In genomic region chr19:49133621-49134454, GRCh38 we compare ENCODE assay signal across 8 cellular contexts. TPM values are rescaled to one million over a fixed set of nuclear protein-coding genes. Genes with fewer than 3 reads are reported as not detected.
DNase-seq lines count a peak whose midpoint lies in the region; ATAC-seq, FAIRE-seq and TF ChIP-seq lines count a peak whose summit lies in the region.

No MANE protein-coding gene starts in this region.

- H4K20me1 ChIP-seq in PC-3 (ENCODE audit: low read length): no peaks in the 10 kb centered on the region

- H3K9me3 Mint-ChIP-seq in activated CD4-positive, alpha-beta memory T cell treated with anti-CD3 and anti-CD28 coated beads for 36 hours: no peaks in the 10 kb centered on the region
- no peaks in the 10 kb centered on the region for H3K9me3 Mint-ChIP-seq in endothelial cell (ENCODE audit: unreplicated experiment)

- ATAC-seq in psoas muscle (peak; percentile 55 to 68 (median 64)), PC-3 (no peak), HG03469 (IDR thresholded peaks at IDR 0.05; ENCODE audit: unreplicated experiment) (no peak)

- H3K27me3 ChIP-seq in psoas muscle (ENCODE audit: insufficient read depth in 3 of 3, low read length in 2 of 3) (no peaks in the 10 kb centered on the region), PC-3 (ENCODE audit: low read length) (no peaks in the 10 kb centered on the region)

- CTCF ChIA-PET in activated CD4-positive, alpha-beta memory T cell treated with anti-CD3 and anti-CD28 coated beads for 36 hours (lab: Charles Lee): interaction anchor here (0.6 to 2.3 kb wide), 5 partner anchors 16 to 65 kb away, joined by 3 to 9 read pairs (median 4); no protein-coding TSS in a partner anchor
- CTCF ChIA-PET in PC-3 (lab: Charles Lee): no interaction called here

- H3K9me3 ChIP-seq in psoas muscle (no peaks in the 10 kb centered on the region), PC-3 (ENCODE audit: low read length) (no peaks in the 10 kb centered on the region)

- no peak overlapping the region for H3K27ac Mint-ChIP-seq in activated CD4-positive, alpha-beta memory T cell treated with anti-CD3 and anti-CD28 coated beads for 36 hours
- no peak overlapping the region for H3K27ac Mint-ChIP-seq in endothelial cell (ENCODE audit: unreplicated experiment)

- no peak for TF ChIP-seq CTCF in psoas muscle (IDR thresholded peaks at IDR 0.05)
- TF ChIP-seq CTCF in PC-3 (conservative IDR thresholded peaks at IDR 0.05; ENCODE audit: low read depth, low read length): no peak
- no peak for TF ChIP-seq CTCF in endothelial cell (IDR thresholded peaks at IDR 0.05; ENCODE audit: unreplicated experiment)

- BruUV-seq in PC-3 (replicated peaks; lab: Mats Ljungman, UMichigan): no TSS peak

- WGBS in psoas muscle, 3 donors: 24 to 40% (median 24%) methylated on average over 42 of the region's 42 CpGs

- no peak overlapping the region for H3K9ac ChIP-seq in PC-3 (ENCODE audit: low read length)

- POLR2A ChIA-PET in activated CD4-positive, alpha-beta memory T cell treated with anti-CD3 and anti-CD28 coated beads for 36 hours (lab: Charles Lee): no interaction called here
- POLR2A ChIA-PET in PC-3 (lab: Charles Lee; ENCODE audit: unreplicated experiment): interaction anchor here (0.7 kb wide), 1 partner anchor 394 kb away, joined by 5 read pairs; no protein-coding TSS in a partner anchor

- H3K4me1 Mint-ChIP-seq in activated CD4-positive, alpha-beta memory T cell treated with anti-CD3 and anti-CD28 coated beads for 36 hours (ENCODE audit: low read depth): peaks cover 11% of the 10 kb centered on the region
- peaks cover 2% of the 10 kb centered on the region for H3K4me1 Mint-ChIP-seq in endothelial cell (ENCODE audit: unreplicated experiment)

- DNase-seq in DMS153 (lab: John Stamatoyannopoulos, UW) (peak; percentile 54), fibroblast of peridontal ligament (ENCODE audit: extremely low read depth) (peak; percentile 36), psoas muscle (peak in 1 of 2 donors; percentile 69), PC-3 (no peak), urothelium cell line (ENCODE audit: low spot score) (no peak), endothelial cell (ENCODE audit: low spot score) (no peak)
- peak; percentile 78 for DNase-seq in activated CD4-positive, alpha-beta memory T cell treated with anti-CD3 and anti-CD28 coated beads for 36 hours

- H3K9me2 ChIP-seq in PC-3 (replicated peaks; ENCODE audit: low read length): no peaks in the 10 kb centered on the region

- H3K36me3 ChIP-seq in psoas muscle (ENCODE audit: insufficient read depth in 1 of 2, low read depth in 1 of 2) (no peaks in the 10 kb centered on the region), PC-3 (ENCODE audit: low read depth, low read length) (no peaks in the 10 kb centered on the region)

- H3K27ac ChIP-seq in psoas muscle: no peak overlapping the region
- H3K27ac ChIP-seq in PC-3 (ENCODE audit: low read length): no peak overlapping the region

- H3K79me2 ChIP-seq in PC-3 (ENCODE audit: low read length): no peaks in the 10 kb centered on the region

- peaks cover 2% of the 10 kb centered on the region for H3K27me3 Mint-ChIP-seq in activated CD4-positive, alpha-beta memory T cell treated with anti-CD3 and anti-CD28 coated beads for 36 hours
- peaks cover 12% of the 10 kb centered on the region for H3K27me3 Mint-ChIP-seq in endothelial cell (ENCODE audit: unreplicated experiment)

- FAIRE-seq in urothelium cell line (lab: Jason Lieb, UNC): no peak

- H3K4me1 ChIP-seq in psoas muscle (peaks cover 16% of the 10 kb centered on the region), PC-3 (ENCODE audit: insufficient read depth, low read length) (no peaks in the 10 kb centered on the region)

- no peak overlapping the region for H3K4me2 ChIP-seq in PC-3 (ENCODE audit: low read length)

- peak overlapping the region; percentile 56 for H3K4me3 Mint-ChIP-seq in activated CD4-positive, alpha-beta memory T cell treated with anti-CD3 and anti-CD28 coated beads for 36 hours
- no peak overlapping the region for H3K4me3 Mint-ChIP-seq in endothelial cell (ENCODE audit: unreplicated experiment)

- no peak overlapping the region for H2AFZ ChIP-seq in PC-3 (ENCODE audit: low read length)

- no peaks in the 10 kb centered on the region for H3F3A ChIP-seq in PC-3 (ENCODE audit: low read length, unreplicated experiment)

- no peaks in the 10 kb centered on the region for H3K36me3 Mint-ChIP-seq in activated CD4-positive, alpha-beta memory T cell treated with anti-CD3 and anti-CD28 coated beads for 36 hours
- peaks cover 3% of the 10 kb centered on the region for H3K36me3 Mint-ChIP-seq in endothelial cell (ENCODE audit: low read depth, unreplicated experiment)

- H3K4me3 ChIP-seq in psoas muscle (peak overlapping the region; percentile 52), PC-3 (ENCODE audit: low read length) (no peak overlapping the region)

- intact Hi-C loops in activated CD4-positive, alpha-beta memory T cell treated with anti-CD3 and anti-CD28 coated beads for 36 hours (cut with micrococcal nuclease): no loop called here
- intact Hi-C loops in psoas muscle (cut with DNase I): no loop called here
- intact Hi-C loops in PC-3 (cut with micrococcal nuclease): no loop called here

RNA-seq across cellular contexts. Expression of gene PPFIA3, which starts 14.5 kb away (rescaled TPM):
- 1 to 10 TPM; 3.5 to 5.0 TPM for total RNA-seq in activated CD4-positive, alpha-beta memory T cell treated with anti-CD3 and anti-CD28 coated beads for 36 hours
- 1 to 10 TPM; 1.4 to 3.8 (median 2.6) TPM for total RNA-seq in psoas muscle
- 1 to 10 TPM; 2.6 to 5.0 (median 3.2) TPM for polyA plus RNA-seq in psoas muscle
- 56.3 and 59.0 TPM in 2 replicates for total RNA-seq in PC-3 (2014; rRNA removed)
- 19.7 TPM for total RNA-seq in endothelial cell (ENCODE audit: unreplicated experiment)

RNA-seq across cellular contexts. Expression of gene C19orf73, which starts 14.9 kb away (rescaled TPM):
- total RNA-seq in activated CD4-positive, alpha-beta memory T cell treated with anti-CD3 and anti-CD28 coated beads for 36 hours: 1 to 10 TPM; 1.4 TPM
- total RNA-seq in psoas muscle (1 to 10 TPM in 2 of 4 donors, under 1 TPM in 2; 0.54 to 1.6 (median 1.2) TPM), PC-3 (2014; rRNA removed) (0.15 TPM in 1 of 2 replicates, not detected in the other), endothelial cell (ENCODE audit: unreplicated experiment) (0.51 TPM)
- 1 to 10 TPM; 1.7 to 1.9 (median 1.9) TPM for polyA plus RNA-seq in psoas muscle

RNA-seq across cellular contexts. Expression of gene LIN7B, which starts 19.7 kb away (rescaled TPM):
- 1 to 10 TPM; 5.1 to 5.6 TPM for total RNA-seq in activated CD4-positive, alpha-beta memory T cell treated with anti-CD3 and anti-CD28 coated beads for 36 hours
- total RNA-seq in psoas muscle (10 to 100 TPM; 11.8 to 27.9 (median 22.3) TPM), PC-3 (2014; rRNA removed) (5.8 and 11.6 TPM in 2 replicates), endothelial cell (ENCODE audit: unreplicated experiment) (5.8 TPM)
- polyA plus RNA-seq in psoas muscle: 10 to 100 TPM; 13.9 to 24.3 (median 15.8) TPM

RNA-seq across cellular contexts. Expression of gene HRC, which starts 21.4 kb away (rescaled TPM):
- total RNA-seq in activated CD4-positive, alpha-beta memory T cell treated with anti-CD3 and anti-CD28 coated beads for 36 hours: not detected
- total RNA-seq in psoas muscle: 100 to 1,000 TPM; 250 to 405 (median 298) TPM
- polyA plus RNA-seq in psoas muscle: 100 to 1,000 TPM in 2 of 3 donors, 10 to 100 TPM in 1; 32.9 to 160 (median 105) TPM
- not detected in 2 replicates for total RNA-seq in PC-3 (2014; rRNA removed)
- total RNA-seq in endothelial cell (ENCODE audit: unreplicated experiment): 0.72 TPM

RNA-seq across cellular contexts. Expression of gene TRPM4, which starts 23.8 kb away (rescaled TPM):
- 1 to 10 TPM; 1.1 to 1.2 TPM for total RNA-seq in activated CD4-positive, alpha-beta memory T cell treated with anti-CD3 and anti-CD28 coated beads for 36 hours
- total RNA-seq in psoas muscle: 10 to 100 TPM in 3 of 4 donors, 1 to 10 TPM in 1; 9.5 to 20.6 (median 16.2) TPM
- 1 to 10 TPM; 6.5 to 8.7 (median 6.7) TPM for polyA plus RNA-seq in psoas muscle
- total RNA-seq in PC-3 (2014; rRNA removed): 30.0 and 40.4 TPM in 2 replicates
- 75.3 TPM for total RNA-seq in endothelial cell (ENCODE audit: unreplicated experiment)

Comparison
In these comparisons a context has a peak if more than half of its experiments do, and no peak if none do; other contexts are left out.
1. DNase-seq: peak in DMS153 (single experiment), activated CD4-positive, alpha-beta memory T cell treated with anti-CD3 and anti-CD28 coated beads for 36 hours (single experiment) and fibroblast of peridontal ligament (single experiment); none in PC-3 (single experiment), urothelium cell line (single experiment) and endothelial cell (single experiment).
2. ATAC-seq: peak in psoas muscle (4 of 4); none in PC-3 (single experiment) and HG03469 (single experiment).